ENCODE assay signal across 8 cellular contexts in genomic region chr2:69013837-69014796, GRCh38. TPM values are rescaled to one million over a fixed set of nuclear protein-coding genes. Genes with fewer than 3 reads are reported as not detected.
DNase-seq lines count a peak whose midpoint lies in the region; ATAC-seq and TF ChIP-seq lines count a peak whose summit lies in the region.

No MANE protein-coding gene starts in this region.

- H3K9me3 Mint-ChIP-seq in activated T-cell treated with anti-CD3 and anti-CD28 coated beads, Interleukin-2, amount 50 U/mL, for 24 hours, result no peaks in the 10 kb centered on the region
- no peaks in the 10 kb centered on the region for H3K9me3 Mint-ChIP-seq in WTC11

- WGBS in right cardiac atrium, result 5% methylated on average over 20 of the region's 20 CpGs

- peak overlapping the region; percentile 73 for H3K4me3 Mint-ChIP-seq in activated T-cell treated with anti-CD3 and anti-CD28 coated beads, Interleukin-2, amount 50 U/mL, for 24 hours
- H3K4me3 Mint-ChIP-seq in WTC11, result peak overlapping the region; percentile 74

- no peak for TF ChIP-seq POLR2A in gastrocnemius medialis (IDR thresholded peaks at IDR 0.05)

- H3K27me3 ChIP-seq in right cardiac atrium (ENCODE audit: control insufficient read depth, insufficient read depth) (no peaks in the 10 kb centered on the region), gastrocnemius medialis (peaks cover 6 to 25% (median 22%) of the 10 kb centered on the region in 3 donors)

- peak overlapping the region; percentile 54 for H3K4me3 ChIP-seq in right cardiac atrium (ENCODE audit: low read length)
- peak overlapping the region; percentile 67 to 80 (median 74) for H3K4me3 ChIP-seq in gastrocnemius medialis

- H3K27ac Mint-ChIP-seq in activated T-cell treated with anti-CD3 and anti-CD28 coated beads, Interleukin-2, amount 50 U/mL, for 24 hours, result no peak overlapping the region
- H3K27ac Mint-ChIP-seq in WTC11, result no peak overlapping the region; the same call in none of the 2 replicates

- H3K9me3 ChIP-seq in right cardiac atrium (ENCODE audit: control insufficient read depth, low read length) (no peaks in the 10 kb centered on the region), gastrocnemius medialis (no peaks in the 10 kb centered on the region)

- DNase-seq in activated T-cell treated with anti-CD3 and anti-CD28 coated beads, Interleukin-2, amount 50 U/mL, for 24 hours, result no peak
- no peak for DNase-seq in activated T-cell treated with anti-CD3 and anti-CD28 coated beads for 4 hours
- DNase-seq in WTC11 (ENCODE audit: low spot score), result no peak
- DNase-seq in right cardiac atrium, result no peak
- no peak for DNase-seq in gastrocnemius medialis
- no peak for DNase-seq in ecto neural progenitor cell (ENCODE audit: low spot score)
- no peak for DNase-seq in NCI-H2171 treated with DMSO at 0.1 percent for 48 hours (lab: John Stamatoyannopoulos, UW)

- intact Hi-C loops in right cardiac atrium (cut with DNase I), result loop anchor here in 3 of 4 donors (5.0 kb wide), 1 partner anchor 293 kb away; no protein-coding TSS in a partner anchor
- intact Hi-C loops in gastrocnemius medialis (cut with DNase I; ENCODE audit: low total_unique reads), result loop anchor here (1.0 to 5.0 kb wide), 2 partner anchors 163 to 293 kb away; no protein-coding TSS in a partner anchor

- H3K36me3 ChIP-seq in gastrocnemius medialis, result no peaks in the 10 kb centered on the region

- peaks cover 71% of the 10 kb centered on the region for H3K27me3 Mint-ChIP-seq in activated T-cell treated with anti-CD3 and anti-CD28 coated beads, Interleukin-2, amount 50 U/mL, for 24 hours
- peaks cover 32% of the 10 kb centered on the region for H3K27me3 Mint-ChIP-seq in WTC11 (ENCODE audit: low read depth)

- H3K27ac ChIP-seq in right cardiac atrium (ENCODE audit: low read length), result peak overlapping the region; percentile 55
- H3K27ac ChIP-seq in gastrocnemius medialis, result peak overlapping the region in 3 of 4 donors; percentile 42 to 72 (median 54)

- TF ChIP-seq CTCF in WTC11 (IDR thresholded peaks at IDR 0.05) (no peak), gastrocnemius medialis (IDR thresholded peaks at IDR 0.05 in 4 of 5, conservative IDR thresholded peaks at IDR 0.05 in 1 of 5) (no peak)

- in situ Hi-C loops in gastrocnemius medialis (cut with MboI; ENCODE audit: low sequenced_read_pairs in 4 of 4), result loop anchor here in 3 of 4 donors (5.0 to 10.0 kb wide), 3 partner anchors 291 to 301 kb away; no protein-coding TSS in a partner anchor

- peak; percentile 11 for ATAC-seq in WTC11
- ATAC-seq in right cardiac atrium, result peak in 1 of 2 donors; percentile 22
- ATAC-seq in gastrocnemius medialis, result no peak
- ATAC-seq in GM21576 (IDR thresholded peaks at IDR 0.05; ENCODE audit: unreplicated experiment), result no peak

- H3K36me3 Mint-ChIP-seq in activated T-cell treated with anti-CD3 and anti-CD28 coated beads, Interleukin-2, amount 50 U/mL, for 24 hours (ENCODE audit: low read depth), result no peaks in the 10 kb centered on the region
- H3K36me3 Mint-ChIP-seq in WTC11, result no peaks in the 10 kb centered on the region

- H3K4me1 ChIP-seq in right cardiac atrium (ENCODE audit: control insufficient read depth, insufficient read depth, low read length) (peaks cover 9% of the 10 kb centered on the region), gastrocnemius medialis (peaks cover 18 to 27% of the 10 kb centered on the region in 2 donors)

- peaks cover 15% of the 10 kb centered on the region for H3K4me1 Mint-ChIP-seq in activated T-cell treated with anti-CD3 and anti-CD28 coated beads, Interleukin-2, amount 50 U/mL, for 24 hours (ENCODE audit: low read depth)
- H3K4me1 Mint-ChIP-seq in WTC11, result peaks cover 21% of the 10 kb centered on the region

- POLR2A ChIA-PET in WTC11 (lab: Charles Lee), result no interaction called here

- CTCF ChIA-PET in WTC11 (lab: Charles Lee), result interaction anchor here (0.6 to 1.3 kb wide), 8 partner anchors 10 to 673 kb away, joined by 3 to 11 read pairs (median 4); no protein-coding TSS in a partner anchor

TF ChIP-seq in WTC11, 78 proteins besides CTCF, POLR2A, EP300 and RAD21:
- TF ChIP-seq GRHL2 (CRISPR knock-in tag; IDR thresholded peaks at IDR 0.05; ENCODE audit: insufficient replicate concordance, severe bottlenecking), result no peak
- 0 out of 2 replicates have a peak, but pooled peaks have one; percentile 2 for TF ChIP-seq ZNF219 (CRISPR knock-in tag; IDR thresholded peaks at IDR 0.05; ENCODE audit: borderline replicate concordance)
- no peak for TF ChIP-seq ZNF317 (CRISPR knock-in tag; IDR thresholded peaks at IDR 0.05; ENCODE audit: borderline replicate concordance, low read depth)
- no peak for TF ChIP-seq ATF2 (CRISPR knock-in tag; IDR thresholded peaks at IDR 0.05; ENCODE audit: borderline replicate concordance, low read depth)

RNA-seq across cellular contexts. Expression of gene ANTXR1, which starts 1.1 kb away (rescaled TPM):
- total RNA-seq in WTC11 (2021) (30.0 to 37.7 TPM (median 36.8 TPM) in 3 replicates), right cardiac atrium (10 to 100 TPM; 35.4 to 49.4 (median 42.3) TPM), gastrocnemius medialis (10 to 100 TPM in 2 of 4 donors, 1 to 10 TPM in 2; 8.0 to 13.6 (median 9.7) TPM)
- polyA plus RNA-seq in right cardiac atrium, result 13.8 TPM

RNA-seq across cellular contexts. Expression of gene GKN1, which starts 39.7 kb away (rescaled TPM):
- total RNA-seq in WTC11 (2021) (not detected in 3 replicates), right cardiac atrium (not detected), gastrocnemius medialis (not detected)
- polyA plus RNA-seq in right cardiac atrium, result not detected
